18 cellular contexts compared by ENCODE assay signal in genomic region chr12:75086086-75087038, GRCh38.
DNase-seq lines count a peak whose midpoint lies in the region; ATAC-seq and TF ChIP-seq lines count a peak whose summit lies in the region.
"Had no signal": no experiment of that assay in that cellular context is flagged by ENCODE, and none has a peak within 500 bp of the region (broad histone marks: within the 10 kb centered on the region; RNA-seq: fewer than 3 reads in every experiment).

No MANE protein-coding gene starts in this region.

- H3K4me3 ChIP-seq in HCT116 (replicated peaks in 1 of 2; ENCODE audit: low read depth in 1 of 2, low read length in 2 of 2) (no peak overlapping the region), hepatocyte (no peak overlapping the region)
- H3K4me3 ChIP-seq: lung, tibial artery had no signal

- POLR2A ChIA-PET in HCT116 (lab: Charles Lee), result no interaction called here

- DNase-seq in AG09319 (ENCODE audit: extremely low read depth, low read depth), result peak; percentile 5
- no peak for DNase-seq in HCT116 (ENCODE audit: low read depth, low spot score)
- peak; percentile 8 for DNase-seq in hepatocyte (ENCODE audit: low spot score)
- no peak for DNase-seq in Right ventricle myocardium superior
- no peak for DNase-seq in stimulated activated CD4-positive, alpha-beta T cell treated with anti-CD3 and anti-CD28 coated beads, Interleukin-4, amount 100 ng/mL, for 1 hour
- no peak for DNase-seq in HUDEP-2 (lab: John Stamatoyannopoulos, UW; ENCODE audit: unreplicated experiment in 76 of 76)
- DNase-seq in NCI-H128 (lab: John Stamatoyannopoulos, UW; ENCODE audit: unreplicated experiment), result no peak
- DNase-seq: ACHN; NCI-H1092 treated with DMSO at 0.1 percent for 48 hours; NCI-H345; stimulated activated CD4-positive, alpha-beta T cell treated with anti-CD3 and anti-CD28 coated beads, Interleukin-4, amount 100 ng/mL, for 24 hours; SW 1271; tibial artery; WERI-Rb-1 had no signal

- RAD21 ChIA-PET in HCT116 (lab: Charles Lee; ENCODE audit: low non-redundant PET in 1 of 2, low total read pairs in 2 of 2, uncharacterized antibody in 2 of 2, unreplicated experiment in 2 of 2), result no interaction called here

- BruUV-seq in HCT116 (replicated peaks; lab: Mats Ljungman, UMichigan), result no TSS peak

- no peaks in the 10 kb centered on the region for H3K4me1 ChIP-seq in HCT116 (ENCODE audit: control insufficient read depth in 1 of 2, insufficient read depth in 2 of 2, low read length in 2 of 2)
- H3K4me1 ChIP-seq in hepatocyte (ENCODE audit: insufficient read depth), result no peaks in the 10 kb centered on the region

- H3K9ac ChIP-seq in HCT116 (ENCODE audit: low read length), result no peak overlapping the region

- H4K20me1 ChIP-seq in HCT116 (ENCODE audit: insufficient read depth) (no peaks in the 10 kb centered on the region), hepatocyte (ENCODE audit: insufficient read depth, poor library complexity, severe bottlenecking) (no peaks in the 10 kb centered on the region)

- H3K27ac ChIP-seq in HCT116 (ENCODE audit: low read depth, low read length), result no peak overlapping the region
- peak overlapping the region; percentile 49 for H3K27ac ChIP-seq in angular gyrus (ENCODE audit: low read depth, low read length)
- H3K27ac ChIP-seq in hepatocyte, result no peak overlapping the region
- H3K27ac ChIP-seq: tibial artery, WERI-Rb-1 had no signal

- H3K9me3 ChIP-seq in HCT116 (ENCODE audit: control insufficient read depth in 1 of 2, insufficient read depth in 1 of 2, low read depth in 1 of 2, low read length in 2 of 2), result no peaks in the 10 kb centered on the region
- no peaks in the 10 kb centered on the region for H3K9me3 ChIP-seq in hepatocyte (ENCODE audit: low read depth)
- H3K9me3 ChIP-seq: tibial artery had no signal

- ATAC-seq in HCT116 (no peak), Right ventricle myocardium superior (ENCODE audit: poor library complexity) (no peak)
- ATAC-seq: Panc1, sciatic nerve had no signal

- H3K4me2 ChIP-seq in HCT116 (ENCODE audit: low read length), result no peak overlapping the region
- H3K4me2 ChIP-seq in hepatocyte, result no peak overlapping the region

- 64% methylated on average over 2 of the region's 2 CpGs for WGBS in hepatocyte (ENCODE audit: low lambda C conversion rate, missing lambda C conversion rate)

- H2AFZ ChIP-seq in HCT116 (ENCODE audit: low read depth, low read length, poor library complexity, severe bottlenecking) (peak overlapping the region; percentile 66), hepatocyte (no peak overlapping the region)

- CTCF ChIA-PET in HCT116 (lab: Charles Lee), result no interaction called here

- TF ChIP-seq POLR2A in HCT116 (IDR thresholded peaks at IDR 0.05; ENCODE audit: borderline replicate concordance, extremely low read depth, insufficient read depth, insufficient read length), result no peak

- no peaks in the 10 kb centered on the region for H3K27me3 ChIP-seq in HCT116 (ENCODE audit: insufficient read depth, low read length)
- H3K27me3 ChIP-seq in hepatocyte, result no peaks in the 10 kb centered on the region
- H3K27me3 ChIP-seq: tibial artery had no signal

- no peaks in the 10 kb centered on the region for H3K9me2 ChIP-seq in HCT116 (ENCODE audit: insufficient read depth)
- no peaks in the 10 kb centered on the region for H3K9me2 ChIP-seq in hepatocyte (replicated peaks; ENCODE audit: insufficient read depth)

- TF ChIP-seq CTCF in AG09319 (IDR thresholded peaks at IDR 0.05; ENCODE audit: low read depth, low read length) (no peak), HCT116 (IDR thresholded peaks at IDR 0.05 in 2 of 3, conservative IDR thresholded peaks at IDR 0.05 in 1 of 3; ENCODE audit: borderline replicate concordance in 1 of 3, insufficient read depth in 1 of 3, low read depth in 2 of 3, low read length in 2 of 3) (no peak), hepatocyte (IDR thresholded peaks at IDR 0.05; ENCODE audit: poor library complexity) (no peak)

- H3K36me3 ChIP-seq in HCT116 (ENCODE audit: control insufficient read depth in 1 of 2, insufficient read depth in 2 of 2, low read length in 2 of 2) (no peaks in the 10 kb centered on the region), hepatocyte (replicated peaks; ENCODE audit: insufficient read depth, low read depth) (no peaks in the 10 kb centered on the region)
- H3K36me3 ChIP-seq: tibial artery, WERI-Rb-1 had no signal

- no peak for TF ChIP-seq RAD21 in HCT116 (IDR thresholded peaks at IDR 0.05; ENCODE audit: low read depth)

- intact Hi-C loops in HCT116 (cut with micrococcal nuclease), result loop anchor here (10.0 kb wide), 2 partner anchors 282 to 392 kb away; no protein-coding TSS in a partner anchor
- intact Hi-C loops in Right ventricle myocardium superior (cut with DNase I), result no loop called here

- no peaks in the 10 kb centered on the region for H3K79me2 ChIP-seq in HCT116 (ENCODE audit: insufficient read depth, low read length)
- no peaks in the 10 kb centered on the region for H3K79me2 ChIP-seq in hepatocyte

TF ChIP-seq in HCT116, 20 proteins besides CTCF, POLR2A, EP300 and RAD21:
- TF ChIP-seq ELF1 (IDR thresholded peaks at IDR 0.05; ENCODE audit: borderline replicate concordance, low read depth) (no peak), SIN3A (IDR thresholded peaks at IDR 0.05; ENCODE audit: low read depth) (no peak), EZH2 (IDR thresholded peaks at IDR 0.05) (no peak), TCF7L2 (IDR thresholded peaks at IDR 0.05; ENCODE audit: borderline replicate concordance, extremely low read depth, insufficient read depth, insufficient read length) (no peak), EGR1 (IDR thresholded peaks at IDR 0.05; ENCODE audit: low read depth) (no peak), FOSL1 (IDR thresholded peaks at IDR 0.05; ENCODE audit: low read depth) (no peak), POLR2AphosphoS5 (IDR thresholded peaks at IDR 0.05; ENCODE audit: low read depth, low read length) (no peak)

Comparison
In these comparisons a context has a peak if more than half of its experiments do, and no peak if none do; other contexts are left out.
1. DNase-seq: peak in AG09319 (single experiment) and hepatocyte (single experiment); none in HCT116 (single experiment), Right ventricle myocardium superior (single experiment), stimulated activated CD4-positive, alpha-beta T cell treated with anti-CD3 and anti-CD28 coated beads, Interleukin-4, amount 100 ng/mL, for 1 hour (single experiment), HUDEP-2 (0 of 76) and NCI-H128 (single experiment).